ENCODE assay signal across 24 cellular contexts in the genomic region with DNA sequence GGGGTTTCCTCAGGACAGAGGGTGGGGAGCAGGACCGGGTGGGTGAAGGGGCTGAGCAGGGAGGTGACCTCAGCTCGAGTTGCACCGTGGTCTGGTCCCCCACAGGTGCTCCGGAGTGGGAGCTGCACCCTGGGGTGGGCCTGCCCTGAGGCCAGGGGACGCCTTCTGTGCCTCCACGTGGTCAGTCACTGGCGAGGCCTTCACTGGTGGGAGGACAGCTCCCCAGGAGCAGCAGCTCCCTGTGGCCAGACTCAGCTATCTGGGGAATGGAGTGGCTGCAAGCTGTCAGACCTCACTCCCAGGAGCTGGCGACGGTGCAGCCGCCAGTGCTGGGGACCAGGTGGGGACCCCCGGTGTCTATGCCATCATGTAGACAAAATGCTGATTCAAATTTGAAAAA.
"Had no signal": no experiment of that assay in that cellular context is flagged by ENCODE, and none has a peak within 500 bp of the region (broad histone marks: within the 10 kb centered on the region; RNA-seq: fewer than 3 reads in every experiment).

No MANE protein-coding gene starts in this region.

- H3K27ac Mint-ChIP-seq: dendritic cell treated with granulocyte-macrophage colony-stimulating factor and Interleukin-4, amounts not matched to agents 40 ng/mL and 50 ng/mL, for 4 days; endodermal cell; memory B cell; naive thymus-derived CD4-positive, alpha-beta T cell; stimulated activated effector memory CD8-positive, alpha-beta T cell treated with anti-CD3 and anti-CD28 coated beads, Interleukin-12 subunit alpha, Interleukin-12 subunit beta, amount 100 ng/mL, for 72 hours; type B pancreatic cell had no signal

- H3K4me2 ChIP-seq: hepatocyte had no signal

- H3K79me2 ChIP-seq: hepatocyte had no signal

- DNase-seq: effector CD8-positive, alpha-beta T cell; endodermal cell; foreskin fibroblast; gastrocnemius medialis; head of caudate nucleus; naive thymus-derived CD4-positive, alpha-beta T cell; stimulated activated CD4-positive, alpha-beta T cell treated with anti-CD3 and anti-CD28 coated beads, Interleukin-2, amount 100 ng/mL, for 24 hours; stimulated activated CD4-positive, alpha-beta T cell treated with anti-CD3 and anti-CD28 coated beads, Interleukin-4, amount 100 ng/mL, for 24 hours; stimulated activated naive CD4-positive, alpha-beta T cell treated with Interleukin-2 at 50 U/mL for 16 hours; stomach; thyroid gland had no signal

- ATAC-seq: esophagus mucosa; gastrocnemius medialis; left lobe of liver; naive thymus-derived CD4-positive, alpha-beta T cell; sciatic nerve; stimulated activated effector memory CD8-positive, alpha-beta T cell treated with anti-CD3 and anti-CD28 coated beads, Interleukin-12 subunit alpha, Interleukin-12 subunit beta, amount 100 ng/mL, for 72 hours had no signal

- H3K4me1 Mint-ChIP-seq: endodermal cell; naive thymus-derived CD4-positive, alpha-beta T cell; nephron; stimulated activated effector memory CD8-positive, alpha-beta T cell treated with anti-CD3 and anti-CD28 coated beads, Interleukin-12 subunit alpha, Interleukin-12 subunit beta, amount 100 ng/mL, for 72 hours had no signal

- H2AFZ ChIP-seq: hepatocyte had no signal

- H3K9me3 Mint-ChIP-seq: dendritic cell treated with granulocyte-macrophage colony-stimulating factor and Interleukin-4, amounts not matched to agents 40 ng/mL and 50 ng/mL, for 4 days; endodermal cell; memory B cell; stimulated activated effector memory CD8-positive, alpha-beta T cell treated with anti-CD3 and anti-CD28 coated beads, Interleukin-12 subunit alpha, Interleukin-12 subunit beta, amount 100 ng/mL, for 72 hours; type B pancreatic cell had no signal

- H3K36me3 ChIP-seq: gastrocnemius medialis, prostate gland, right atrium auricular region, stomach, thyroid gland had no signal

- H3K4me1 ChIP-seq: gastrocnemius medialis, prostate gland, right atrium auricular region, stomach, thyroid gland had no signal

- H3K4me3 ChIP-seq: gastrocnemius medialis, hepatocyte, lung, prostate gland, right atrium auricular region, stomach, thyroid gland had no signal

- H3K36me3 Mint-ChIP-seq: naive thymus-derived CD4-positive, alpha-beta T cell; stimulated activated effector memory CD8-positive, alpha-beta T cell treated with anti-CD3 and anti-CD28 coated beads, Interleukin-12 subunit alpha, Interleukin-12 subunit beta, amount 100 ng/mL, for 72 hours; type B pancreatic cell had no signal

- H3K27me3 ChIP-seq: hepatocyte, right atrium auricular region, thyroid gland had no signal

- H3K9me3 ChIP-seq: gastrocnemius medialis, prostate gland, right atrium auricular region, stomach, thyroid gland had no signal

- H3K27ac ChIP-seq: epithelial cell of prostate, gastrocnemius medialis, hepatocyte, prostate gland, right atrium auricular region, stomach, thyroid gland had no signal

- H3K4me3 Mint-ChIP-seq: dendritic cell treated with granulocyte-macrophage colony-stimulating factor and Interleukin-4, amounts not matched to agents 40 ng/mL and 50 ng/mL, for 4 days; endodermal cell; memory B cell; naive thymus-derived CD4-positive, alpha-beta T cell; nephron; stimulated activated effector memory CD8-positive, alpha-beta T cell treated with anti-CD3 and anti-CD28 coated beads, Interleukin-12 subunit alpha, Interleukin-12 subunit beta, amount 100 ng/mL, for 72 hours; type B pancreatic cell had no signal
